8 cellular contexts compared by ENCODE assay signal in genomic region chr20:40694246-40694645, GRCh38. TPM values are rescaled to one million over a fixed set of nuclear protein-coding genes. Genes with fewer than 3 reads are reported as not detected.
"Had no signal": no experiment of that assay in that cellular context is flagged by ENCODE, and none has a peak within 500 bp of the region (broad histone marks: within the 10 kb centered on the region; RNA-seq: fewer than 3 reads in every experiment).

No MANE protein-coding gene starts in this region.

- H3K4me3 ChIP-seq: HAP-1 had no signal

- H3K9me3 ChIP-seq: HAP-1 had no signal

- H3K36me3 ChIP-seq: HAP-1 had no signal

- DNase-seq: GOT3, H7, HFFc6, KBM-7 had no signal

- FAIRE-seq: HTR-8/SVneo had no signal

- ATAC-seq: HCT116 had no signal

RNA-seq across cellular contexts. Expression of gene MAFB, which starts 5.2 kb away (rescaled TPM):
- polyA plus RNA-seq: IgD-negative memory B cell had no signal
